8 cellular contexts compared by ENCODE assay signal in genomic region chr10:110802551-110803238, GRCh38.
DNase-seq lines count a peak whose midpoint lies in the region; ATAC-seq and TF ChIP-seq lines count a peak whose summit lies in the region.

No MANE protein-coding gene starts in this region.

- H3K27me3 ChIP-seq in vagina, result no peaks in the 10 kb centered on the region

- H3K4me1 Mint-ChIP-seq in effector memory CD8-positive, alpha-beta T cell (ENCODE audit: low read depth in 2 of 2), result peaks cover 18 to 22% of the 10 kb centered on the region in 2 donors

- no peaks in the 10 kb centered on the region for H3K9me3 Mint-ChIP-seq in effector memory CD8-positive, alpha-beta T cell

- ATAC-seq in HG02571 (IDR thresholded peaks at IDR 0.05; ENCODE audit: unreplicated experiment), result peak; percentile 71
- ATAC-seq in effector memory CD8-positive, alpha-beta T cell (replicated peaks), result peak; percentile 94
- ATAC-seq in mucosa of descending colon, result peak; percentile 74

- H3K9me3 ChIP-seq in mucosa of descending colon (no peaks in the 10 kb centered on the region), vagina (no peaks in the 10 kb centered on the region)

- H3K27ac Mint-ChIP-seq in effector memory CD8-positive, alpha-beta T cell, result peak overlapping the region; percentile 61 to 65

- H3K27me3 Mint-ChIP-seq in effector memory CD8-positive, alpha-beta T cell, result peaks cover 0 to 6% of the 10 kb centered on the region in 2 donors

- TF ChIP-seq CTCF in mucosa of descending colon (IDR thresholded peaks at IDR 0.05) (no peak), vagina (IDR thresholded peaks at IDR 0.05) (no peak)

- intact Hi-C loops in mucosa of descending colon (cut with DNase I, micrococcal nuclease) (loop anchor here in 1 of 2 donors (5.0 to 10.0 kb wide), 2 partner anchors 55 to 72 kb away; partner anchors contain the start of gene PDCD4), vagina (cut with DNase I) (no loop called here)

- H3K4me3 Mint-ChIP-seq in effector memory CD8-positive, alpha-beta T cell, result peak overlapping the region; percentile 5 to 52

- no peaks in the 10 kb centered on the region for H3K36me3 Mint-ChIP-seq in effector memory CD8-positive, alpha-beta T cell (ENCODE audit: insufficient read depth)

- H3K4me3 ChIP-seq in mucosa of descending colon (no peak overlapping the region), vagina (no peak overlapping the region)

- H3K36me3 ChIP-seq in mucosa of descending colon (ENCODE audit: low read depth), result no peaks in the 10 kb centered on the region
- no peaks in the 10 kb centered on the region for H3K36me3 ChIP-seq in vagina

- no peak for TF ChIP-seq POLR2A in vagina (IDR thresholded peaks at IDR 0.05)

- DNase-seq in activated T-cell treated with anti-CD3 and anti-CD28 coated beads for 48 hours (ENCODE audit: low read depth), result peak; percentile 9
- no peak for DNase-seq in activated T-cell treated with anti-CD3 and anti-CD28 coated beads for 4 hours
- DNase-seq in NCI-H1105 (lab: John Stamatoyannopoulos, UW), result peak; percentile 60
- DNase-seq in T-helper 22 cell (ENCODE audit: low read depth), result peak; percentile 34
- DNase-seq in effector memory CD8-positive, alpha-beta T cell, result peak; percentile 23 to 30 (median 24)
- peak; percentile 73 to 78 (median 76) for DNase-seq in mucosa of descending colon
- DNase-seq in vagina (ENCODE audit: extremely low spot score in 2 of 2), result no peak

- H3K4me1 ChIP-seq in mucosa of descending colon (ENCODE audit: low read depth) (peaks cover 19% of the 10 kb centered on the region), vagina (peaks cover 31% of the 10 kb centered on the region)

- H3K27ac ChIP-seq in vagina, result peak overlapping the region; percentile 61

Comparison
In these comparisons a context has a peak if more than half of its experiments do, and no peak if none do; other contexts are left out.
1. DNase-seq: peak in activated T-cell treated with anti-CD3 and anti-CD28 coated beads for 48 hours (single experiment), NCI-H1105 (single experiment), T-helper 22 cell (single experiment), effector memory CD8-positive, alpha-beta T cell (3 of 3) and mucosa of descending colon (3 of 3); none in activated T-cell treated with anti-CD3 and anti-CD28 coated beads for 4 hours (single experiment) and vagina (0 of 2).
2. Peak in every context shown above with its lines, with median percentiles within 50 percentile points of each other: ATAC-seq.